29 cellular contexts compared by ENCODE assay signal in genomic region chr7:158723266-158723665, GRCh38.
"Had no signal": no experiment of that assay in that cellular context is flagged by ENCODE, and none has a peak within 500 bp of the region (broad histone marks: within the 10 kb centered on the region; RNA-seq: fewer than 3 reads in every experiment).

No MANE protein-coding gene starts in this region.

- H3K9me3 Mint-ChIP-seq: activated CD4-positive, alpha-beta memory T cell treated with anti-CD3 and anti-CD28 coated beads for 36 hours; activated T-cell treated with anti-CD3 and anti-CD28 coated beads, Interleukin-2, amount 50 U/mL, for 72 hours; central memory CD8-positive, alpha-beta T cell; nephron progenitor cell; stimulated activated effector memory CD8-positive, alpha-beta T cell treated with anti-CD3 and anti-CD28 coated beads, Interleukin-12 subunit alpha, Interleukin-12 subunit beta, amount 100 ng/mL, for 72 hours had no signal

- H3K4me2 ChIP-seq: hepatocyte had no signal

- H3K4me3 ChIP-seq: breast epithelium, gastroesophageal sphincter, hepatocyte, left ventricle myocardium inferior, pancreas, prostate gland, sigmoid colon, stomach, thyroid gland, upper lobe of left lung, vagina had no signal

- H3K36me3 Mint-ChIP-seq: activated CD4-positive, alpha-beta memory T cell treated with anti-CD3 and anti-CD28 coated beads for 36 hours; activated naive CD4-positive, alpha-beta T cell treated with anti-CD3 and anti-CD28 coated beads, Interleukin-2, amount 50 U/mL, for 72 hours; stimulated activated effector memory CD8-positive, alpha-beta T cell treated with anti-CD3 and anti-CD28 coated beads, Interleukin-12 subunit alpha, Interleukin-12 subunit beta, amount 100 ng/mL, for 72 hours had no signal

- H2AFZ ChIP-seq: hepatocyte had no signal

- H3K27me3 Mint-ChIP-seq: activated CD4-positive, alpha-beta memory T cell treated with anti-CD3 and anti-CD28 coated beads for 36 hours had no signal

- H3K79me2 ChIP-seq: hepatocyte had no signal

- H3K4me3 Mint-ChIP-seq: activated CD4-positive, alpha-beta memory T cell treated with anti-CD3 and anti-CD28 coated beads for 36 hours; activated T-cell treated with anti-CD3 and anti-CD28 coated beads, Interleukin-2, amount 50 U/mL, for 72 hours; central memory CD8-positive, alpha-beta T cell; nephron progenitor cell; stimulated activated effector memory CD8-positive, alpha-beta T cell treated with anti-CD3 and anti-CD28 coated beads, Interleukin-12 subunit alpha, Interleukin-12 subunit beta, amount 100 ng/mL, for 72 hours had no signal

- H3K27ac ChIP-seq: breast epithelium, gastroesophageal sphincter, hepatocyte, left ventricle myocardium inferior, pancreas, prostate gland, sigmoid colon, stomach, thyroid gland, upper lobe of left lung, vagina, VCaP had no signal

- H3K27me3 ChIP-seq: breast epithelium, gastroesophageal sphincter, hepatocyte, pancreas, sigmoid colon, stomach, thyroid gland, upper lobe of left lung, vagina had no signal

- H3K4me1 Mint-ChIP-seq: central memory CD8-positive, alpha-beta T cell; nephron progenitor cell; stimulated activated effector memory CD8-positive, alpha-beta T cell treated with anti-CD3 and anti-CD28 coated beads, Interleukin-12 subunit alpha, Interleukin-12 subunit beta, amount 100 ng/mL, for 72 hours had no signal

- H3K36me3 ChIP-seq: breast epithelium, gastroesophageal sphincter, left ventricle myocardium inferior, pancreas, prostate gland, sigmoid colon, stomach, thyroid gland, upper lobe of left lung, vagina had no signal

- ATAC-seq: gastroesophageal sphincter, pancreas had no signal

- H3K9me3 ChIP-seq: breast epithelium, gastroesophageal sphincter, left ventricle myocardium inferior, pancreas, prostate gland, sigmoid colon, stomach, thyroid gland, upper lobe of left lung, vagina had no signal

- H3K27ac Mint-ChIP-seq: activated CD4-positive, alpha-beta memory T cell treated with anti-CD3 and anti-CD28 coated beads for 36 hours; activated T-cell treated with anti-CD3 and anti-CD28 coated beads, Interleukin-2, amount 50 U/mL, for 72 hours; nephron progenitor cell; stimulated activated effector memory CD8-positive, alpha-beta T cell treated with anti-CD3 and anti-CD28 coated beads, Interleukin-12 subunit alpha, Interleukin-12 subunit beta, amount 100 ng/mL, for 72 hours had no signal

- H3K4me1 ChIP-seq: breast epithelium, gastroesophageal sphincter, left ventricle myocardium inferior, pancreas, prostate gland, sigmoid colon, stomach, thyroid gland, upper lobe of left lung, vagina had no signal

- DNase-seq: activated CD4-positive, alpha-beta memory T cell treated with anti-CD3 and anti-CD28 coated beads for 36 hours; activated CD4-positive, alpha-beta T cell treated with anti-CD3 and anti-CD28 coated beads for 4 hours; activated naive CD4-positive, alpha-beta T cell; activated T-cell treated with anti-CD3 and anti-CD28 coated beads for 4 hours; activated T-cell treated with anti-CD3 and anti-CD28 coated beads, Interleukin-2, amount 50 U/mL, for 72 hours; effector CD8-positive, alpha-beta T cell; erythroblast; islet precursor cell; left ventricle myocardium inferior; nephron progenitor cell; pancreas; retina; sigmoid colon; small intestine; stimulated activated CD4-positive, alpha-beta T cell treated with anti-CD3 and anti-CD28 coated beads, Interleukin-4, amount 100 ng/mL, for 24 hours; stomach; thyroid gland had no signal

- FAIRE-seq: colon, pancreas, small intestine, TTC549 had no signal
